In genomic region chr9:114697951-114698351, GRCh38 we compare ENCODE assay signal across 10 cellular contexts.
DNase-seq lines count a peak whose midpoint lies in the region; ATAC-seq lines count a peak whose summit lies in the region.
"Had no signal": no experiment of that assay in that cellular context is flagged by ENCODE, and none has a peak within 500 bp of the region (broad histone marks: within the 10 kb centered on the region; RNA-seq: fewer than 3 reads in every experiment).

No MANE protein-coding gene starts in this region.

- H3K27me3 Mint-ChIP-seq in stimulated activated naive CD8-positive, alpha-beta T cell treated with anti-CD3 and anti-CD28 coated beads, Interleukin-15, amount 100 ng/mL, for 72 hours: no peaks in the 10 kb centered on the region

- peaks cover 91% of the 10 kb centered on the region for H3K4me1 Mint-ChIP-seq in stimulated activated naive CD8-positive, alpha-beta T cell treated with anti-CD3 and anti-CD28 coated beads, Interleukin-15, amount 100 ng/mL, for 72 hours

- peak; percentile 35 for ATAC-seq in HG02623 (IDR thresholded peaks at IDR 0.05; ENCODE audit: unreplicated experiment)
- ATAC-seq in stimulated activated naive CD8-positive, alpha-beta T cell treated with anti-CD3 and anti-CD28 coated beads, Interleukin-15, amount 100 ng/mL, for 72 hours: peak; percentile 73

- H3K9me3 Mint-ChIP-seq in stimulated activated naive CD8-positive, alpha-beta T cell treated with anti-CD3 and anti-CD28 coated beads, Interleukin-15, amount 100 ng/mL, for 72 hours: no peaks in the 10 kb centered on the region

- H3K27ac Mint-ChIP-seq in stimulated activated naive CD8-positive, alpha-beta T cell treated with anti-CD3 and anti-CD28 coated beads, Interleukin-15, amount 100 ng/mL, for 72 hours: peak overlapping the region; percentile 99
- H3K27ac Mint-ChIP-seq: B cell had no signal

- DNase-seq in stimulated activated CD4-positive, alpha-beta T cell treated with anti-CD3 and anti-CD28 coated beads, Interleukin-4, amount 100 ng/mL, for 24 hours: peak; percentile 53
- no peak for DNase-seq in stimulated activated CD4-positive, alpha-beta T cell treated with anti-CD3 and anti-CD28 coated beads, Interleukin-4, amount 100 ng/mL, for 1 hour
- peak; percentile 57 to 69 for DNase-seq in NCI-H526 (lab: John Stamatoyannopoulos, UW)
- peak; percentile 63 to 73 for DNase-seq in stimulated activated naive CD8-positive, alpha-beta T cell treated with anti-CD3 and anti-CD28 coated beads, Interleukin-15, amount 100 ng/mL, for 72 hours
- no peak for DNase-seq in NOMO-1 treated with DMSO at 0.1 percent for 48 hours (lab: John Stamatoyannopoulos, UW; ENCODE audit: unreplicated experiment)
- no peak for DNase-seq in central memory CD4-positive, alpha-beta T cell
- DNase-seq in cerebellar cortex (ENCODE audit: low spot score): no peak
- DNase-seq: HCEC 1CT had no signal

- H3K4me3 Mint-ChIP-seq in stimulated activated naive CD8-positive, alpha-beta T cell treated with anti-CD3 and anti-CD28 coated beads, Interleukin-15, amount 100 ng/mL, for 72 hours: peak overlapping the region; percentile 77 to 80
- H3K4me3 Mint-ChIP-seq: B cell had no signal

Comparison
In these comparisons a context has a peak if more than half of its experiments do, and no peak if none do; other contexts are left out.
1. DNase-seq: peak in stimulated activated CD4-positive, alpha-beta T cell treated with anti-CD3 and anti-CD28 coated beads, Interleukin-4, amount 100 ng/mL, for 24 hours (single experiment), NCI-H526 (2 of 2) and stimulated activated naive CD8-positive, alpha-beta T cell treated with anti-CD3 and anti-CD28 coated beads, Interleukin-15, amount 100 ng/mL, for 72 hours (2 of 2); none in stimulated activated CD4-positive, alpha-beta T cell treated with anti-CD3 and anti-CD28 coated beads, Interleukin-4, amount 100 ng/mL, for 1 hour (single experiment), NOMO-1 treated with DMSO at 0.1 percent for 48 hours (single experiment), central memory CD4-positive, alpha-beta T cell (single experiment) and cerebellar cortex (single experiment).